Comparison of ENCODE assay signal across 8 cellular contexts in the genomic region with DNA sequence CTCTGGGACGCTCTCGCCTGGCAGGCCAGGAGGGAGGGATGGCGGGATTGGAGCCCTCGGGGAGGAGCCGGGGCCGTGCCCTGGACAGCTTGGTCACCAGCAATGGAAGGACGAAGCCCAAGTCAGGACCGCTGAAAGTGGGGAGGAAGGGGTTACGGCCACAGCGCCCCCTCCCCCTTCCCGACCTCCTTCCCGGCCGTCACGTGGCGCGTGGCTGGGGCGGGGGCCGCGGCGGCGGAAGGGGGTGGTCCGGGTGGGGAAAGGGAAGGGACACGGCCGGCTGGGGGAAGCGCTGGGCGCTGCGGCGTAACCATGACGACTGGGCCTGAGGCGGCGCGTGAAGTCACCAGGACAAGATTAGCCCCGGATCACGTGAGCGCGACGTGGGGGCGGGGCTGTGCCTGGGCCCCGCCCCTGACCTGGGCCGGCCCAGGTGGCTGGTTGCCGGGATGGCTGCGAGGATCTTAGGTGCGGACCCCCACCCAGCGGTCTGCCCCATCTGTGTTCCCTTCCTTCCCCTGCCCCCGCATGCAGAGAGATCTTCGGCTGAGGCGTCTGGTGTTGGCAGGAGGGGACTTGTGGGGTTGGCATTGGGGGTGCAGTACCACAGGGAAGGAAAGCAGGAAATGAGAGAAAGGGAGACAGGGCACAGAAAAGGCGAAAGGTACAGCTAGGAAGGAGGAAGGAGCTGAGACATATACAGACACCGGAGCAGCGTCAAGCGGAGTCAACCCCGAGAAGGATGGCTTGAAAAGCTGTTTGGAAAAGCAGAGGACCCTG. TPM values are rescaled to one million over a fixed set of nuclear protein-coding genes. Genes with fewer than 3 reads are reported as not detected.
DNase-seq lines count a peak whose midpoint lies in the region; ATAC-seq and TF ChIP-seq lines count a peak whose summit lies in the region.

No MANE protein-coding gene starts in this region.

- no peaks in the 10 kb centered on the region for H3K4me1 ChIP-seq in foreskin keratinocyte
- H3K4me1 ChIP-seq in neuron (ENCODE audit: insufficient read depth, low read length) = peaks cover 29% of the 10 kb centered on the region
- H3K4me1 ChIP-seq in stomach smooth muscle (ENCODE audit: control insufficient read depth, insufficient read depth, low read length) = peaks cover 24% of the 10 kb centered on the region

- H3K27ac ChIP-seq in foreskin keratinocyte (no peak overlapping the region), stomach smooth muscle (ENCODE audit: low read length) (peak overlapping the region; percentile 80)

- H3K9me3 ChIP-seq in MG63 (no peaks in the 10 kb centered on the region), neuron (ENCODE audit: low read length) (no peaks in the 10 kb centered on the region), stomach smooth muscle (ENCODE audit: control insufficient read depth in 2 of 2, low read length in 2 of 2) (no peaks in the 10 kb centered on the region)

- H3K36me3 ChIP-seq in MG63 = no peaks in the 10 kb centered on the region
- H3K36me3 ChIP-seq in neuron (ENCODE audit: insufficient read depth, low read length) = peaks cover under 1% of the 10 kb centered on the region
- H3K36me3 ChIP-seq in stomach smooth muscle (ENCODE audit: control insufficient read depth in 2 of 2, insufficient read depth in 2 of 2, low read length in 2 of 2) = peaks cover 0 to 3% of the 10 kb centered on the region in 2 donors

- H3K4me3 ChIP-seq in MG63 (peak overlapping the region; percentile 53), neuron (ENCODE audit: low read length) (peak overlapping the region; percentile 52), stomach smooth muscle (ENCODE audit: low read length in 2 of 2) (peak overlapping the region; percentile 68 to 77)

- peak; percentile 89 for ATAC-seq in foreskin keratinocyte

- H2AFZ ChIP-seq in neuron (ENCODE audit: low read depth, low read length) = peak overlapping the region; percentile 11

- peak overlapping the region; percentile 61 to 80 for H3K9ac ChIP-seq in stomach smooth muscle (ENCODE audit: low read length in 2 of 2)

- TF ChIP-seq CTCF in foreskin keratinocyte (conservative IDR thresholded peaks at IDR 0.05) = no peak

- DNase-seq in Daoy (ENCODE audit: low read depth) (peak; percentile 94), H4 (ENCODE audit: low spot score) (peak; percentile 92), MG63 (peak; percentile 90), SHP77 (lab: John Stamatoyannopoulos, UW) (peak; percentile 84 to 90), foreskin keratinocyte (peak in 1 of 2 donors; percentile 73)
- peak; percentile 55 to 81 (median 64) for DNase-seq in activated naive CD4-positive, alpha-beta T cell (lab: John Stamatoyannopoulos, UW)

- H3K27me3 ChIP-seq in MG63 = no peaks in the 10 kb centered on the region
- H3K27me3 ChIP-seq in foreskin keratinocyte = no peaks in the 10 kb centered on the region
- no peaks in the 10 kb centered on the region for H3K27me3 ChIP-seq in neuron (ENCODE audit: insufficient read depth, low read length)
- H3K27me3 ChIP-seq in stomach smooth muscle (ENCODE audit: control insufficient read depth in 1 of 2, insufficient read depth in 2 of 2, low read length in 2 of 2) = no peaks in the 10 kb centered on the region

RNA-seq across cellular contexts. Expression of gene MAP3K12, which starts 6.2 kb away (rescaled TPM):
- 5.6 and 5.7 TPM in 2 replicates for total RNA-seq in Daoy (2014; rRNA removed; shearing (Covaris generic))
- total RNA-seq in H4 (2014; rRNA removed; shearing (Covaris generic)) = 9.1 and 14.3 TPM in 2 replicates
- total RNA-seq in MG63 (2014; rRNA removed; shearing (Covaris generic); ENCODE audit: low replicate concordance) = 5.7 and 15.0 TPM in 2 replicates
- total RNA-seq in foreskin keratinocyte = 11.3 and 13.3 TPM in 2 replicates
- 10.0 and 10.4 TPM in 2 replicates for polyA plus RNA-seq in foreskin keratinocyte

RNA-seq across cellular contexts. Expression of gene TARBP2, which starts 8.1 kb away (rescaled TPM):
- total RNA-seq in Daoy (2014; rRNA removed; shearing (Covaris generic)) = 58.1 and 75.8 TPM in 2 replicates
- 46.4 and 47.0 TPM in 2 replicates for total RNA-seq in H4 (2014; rRNA removed; shearing (Covaris generic))
- total RNA-seq in MG63 (2014; rRNA removed; shearing (Covaris generic); ENCODE audit: low replicate concordance) = 51.7 and 66.1 TPM in 2 replicates
- 46.4 and 48.0 TPM in 2 replicates for total RNA-seq in foreskin keratinocyte
- polyA plus RNA-seq in foreskin keratinocyte = 46.7 and 49.6 TPM in 2 replicates

RNA-seq across cellular contexts. Expression of gene NPFF, which starts 14.3 kb away (rescaled TPM):
- not detected in 2 replicates for total RNA-seq in Daoy (2014; rRNA removed; shearing (Covaris generic))
- not detected in 2 replicates for total RNA-seq in H4 (2014; rRNA removed; shearing (Covaris generic))
- total RNA-seq in MG63 (2014; rRNA removed; shearing (Covaris generic); ENCODE audit: low replicate concordance) = not detected in 2 replicates
- total RNA-seq in foreskin keratinocyte = not detected in 2 replicates
- polyA plus RNA-seq in foreskin keratinocyte = 0.18 TPM in 1 of 2 replicates, not detected in the other

RNA-seq across cellular contexts. Expression of gene PCBP2, which starts 41.1 kb away (rescaled TPM):
- 120 and 148 TPM in 2 replicates for total RNA-seq in Daoy (2014; rRNA removed; shearing (Covaris generic))
- 187 and 206 TPM in 2 replicates for total RNA-seq in H4 (2014; rRNA removed; shearing (Covaris generic))
- 217 and 279 TPM in 2 replicates for total RNA-seq in MG63 (2014; rRNA removed; shearing (Covaris generic); ENCODE audit: low replicate concordance)
- total RNA-seq in foreskin keratinocyte = 378 and 396 TPM in 2 replicates
- 422 and 510 TPM in 2 replicates for polyA plus RNA-seq in foreskin keratinocyte

RNA-seq across cellular contexts. Expression of gene PRR13, which starts 51.5 kb away (rescaled TPM):
- 60.9 and 85.2 TPM in 2 replicates for total RNA-seq in Daoy (2014; rRNA removed; shearing (Covaris generic))
- total RNA-seq in H4 (2014; rRNA removed; shearing (Covaris generic)) = 59.6 and 110 TPM in 2 replicates
- total RNA-seq in MG63 (2014; rRNA removed; shearing (Covaris generic); ENCODE audit: low replicate concordance) = 41.0 and 60.4 TPM in 2 replicates
- 139 TPM in 2 replicates for total RNA-seq in foreskin keratinocyte
- 204 and 208 TPM in 2 replicates for polyA plus RNA-seq in foreskin keratinocyte
